Comparison of ENCODE assay signal across 12 cellular contexts in genomic region chr2:236642125-236642524, GRCh38.
DNase-seq lines count a peak whose midpoint lies in the region; ATAC-seq, FAIRE-seq and TF ChIP-seq lines count a peak whose summit lies in the region.
"Had no signal": no experiment of that assay in that cellular context is flagged by ENCODE, and none has a peak within 500 bp of the region (broad histone marks: within the 10 kb centered on the region; RNA-seq: fewer than 3 reads in every experiment).

No MANE protein-coding gene starts in this region.

- H3K27me3 ChIP-seq in GM23338 (ENCODE audit: insufficient read depth), result no peaks in the 10 kb centered on the region
- H3K27me3 ChIP-seq in duodenal mucosa (ENCODE audit: control insufficient read depth in 1 of 2, insufficient read depth in 2 of 2, low read length in 2 of 2), result peaks cover 0 to 6% of the 10 kb centered on the region in 2 donors
- no peaks in the 10 kb centered on the region for H3K27me3 ChIP-seq in keratinocyte (ENCODE audit: control insufficient read depth, extremely low read depth, insufficient read depth, low read length)
- H3K27me3 ChIP-seq: adrenal gland had no signal

- H3K36me3 ChIP-seq in GM23338 (ENCODE audit: insufficient read depth) (no peaks in the 10 kb centered on the region), duodenal mucosa (ENCODE audit: control insufficient read depth in 1 of 2, insufficient read depth in 2 of 2, low read length in 2 of 2) (no peaks in the 10 kb centered on the region), keratinocyte (ENCODE audit: control insufficient read depth in 2 of 2, extremely low read depth in 1 of 2, insufficient read depth in 2 of 2, low read length in 2 of 2) (no peaks in the 10 kb centered on the region)
- H3K36me3 ChIP-seq: adrenal gland had no signal

- peak overlapping the region; percentile 87 for H2AFZ ChIP-seq in GM23338
- no peak overlapping the region for H2AFZ ChIP-seq in keratinocyte (ENCODE audit: control insufficient read depth, low read length)

- H4K20me1 ChIP-seq in GM23338 (replicated peaks; ENCODE audit: insufficient read depth) (no peaks in the 10 kb centered on the region), keratinocyte (ENCODE audit: control insufficient read depth, extremely low read depth, insufficient read depth, low read length) (no peaks in the 10 kb centered on the region)

- H3K36me3 Mint-ChIP-seq in GM23338 (ENCODE audit: low read depth), result peaks cover 4% of the 10 kb centered on the region; the same call in 1 of the 3 replicates

- H3K4me1 ChIP-seq in GM23338 (ENCODE audit: insufficient read depth) (no peaks in the 10 kb centered on the region), duodenal mucosa (ENCODE audit: control insufficient read depth in 1 of 2, insufficient read depth in 2 of 2, low read length in 2 of 2) (peaks cover 0 to 2% of the 10 kb centered on the region in 2 donors), keratinocyte (ENCODE audit: control insufficient read depth, extremely low read depth, insufficient read depth, low read length) (peaks cover 13% of the 10 kb centered on the region)
- H3K4me1 ChIP-seq: adrenal gland had no signal

- H3K27ac Mint-ChIP-seq in GM23338, result no peak overlapping the region

- H3K9me3 ChIP-seq in duodenal mucosa (ENCODE audit: control insufficient read depth in 1 of 2, low read length in 2 of 2) (no peaks in the 10 kb centered on the region), keratinocyte (ENCODE audit: control insufficient read depth, low read depth, low read length) (peaks cover 12% of the 10 kb centered on the region)
- H3K9me3 ChIP-seq: adrenal gland had no signal

- H3F3A ChIP-seq in GM23338 (replicated peaks; ENCODE audit: low read depth), result no peaks in the 10 kb centered on the region

- no peak for ATAC-seq in GM23338
- no peak for ATAC-seq in GM19324 (IDR thresholded peaks at IDR 0.05; ENCODE audit: low FRiP score, unreplicated experiment)

- TF ChIP-seq CTCF in GM23338 (conservative IDR thresholded peaks at IDR 0.05; ENCODE audit: low read depth in 2 of 2) (no peak), keratinocyte (optimal IDR thresholded peaks at IDR 0.05 in 1 of 3, IDR thresholded peaks at IDR 0.05 in 1 of 3, conservative IDR thresholded peaks at IDR 0.05 in 1 of 3; ENCODE audit: extremely low read depth in 1 of 3, insufficient read depth in 2 of 3, low read length in 3 of 3) (no peak)

- H3K27ac ChIP-seq in GM23338 (ENCODE audit: low read depth) (no peak overlapping the region), duodenal mucosa (ENCODE audit: low read depth, low read length) (peak overlapping the region; percentile 5), keratinocyte (ENCODE audit: control insufficient read depth, insufficient read depth, low read length) (peak overlapping the region; percentile 83), skin epidermis (peak overlapping the region in 15 of 21 experiments; percentile 22 to 88 (median 68))

- H3K4me3 ChIP-seq in GM23338, result no peak overlapping the region
- no peak overlapping the region for H3K4me3 ChIP-seq in duodenal mucosa (ENCODE audit: low read depth in 1 of 2, low read length in 2 of 2)
- H3K4me3 ChIP-seq in keratinocyte (ENCODE audit: control insufficient read depth in 2 of 3, extremely low read depth in 1 of 3, insufficient read depth in 2 of 3, low read depth in 1 of 3, low read length in 3 of 3), result peak overlapping the region in 1 of 3 experiments; percentile 13
- no peak overlapping the region for H3K4me3 ChIP-seq in skin epidermis
- H3K4me3 ChIP-seq: adrenal gland had no signal

- no peaks in the 10 kb centered on the region for H3K9me1 ChIP-seq in keratinocyte (ENCODE audit: control insufficient read depth, extremely low read depth, insufficient read depth, low read length)

- H3K27me3 Mint-ChIP-seq in GM23338 (ENCODE audit: insufficient read depth, low read depth, poor library complexity), result peaks cover 11% of the 10 kb centered on the region

- DNase-seq in GM23338 (ENCODE audit: low spot score), result no peak
- DNase-seq in keratinocyte (ENCODE audit: low read depth, low spot score), result no peak
- DNase-seq in activated CD8-positive, alpha-beta memory T cell treated with anti-CD3 and anti-CD28 coated beads for 24 hours, result no peak
- no peak for DNase-seq in stimulated activated naive CD4-positive, alpha-beta T cell treated with Interleukin-2 at 50 U/mL for 16 hours (lab: John Stamatoyannopoulos, UW)
- DNase-seq in activated CD4-positive, CD25-positive, alpha-beta regulatory T cell (lab: John Stamatoyannopoulos, UW), result no peak
- DNase-seq: DMS 273 treated with DMSO at 0.1 percent for 48 hours, NCI-H1417, NCI-H82 had no signal

- no peaks in the 10 kb centered on the region for H3K9me2 ChIP-seq in GM23338 (ENCODE audit: insufficient read depth)

- H3K9ac ChIP-seq in duodenal mucosa (ENCODE audit: low read depth in 1 of 2, low read length in 2 of 2), result no peak overlapping the region
- H3K9ac ChIP-seq in keratinocyte (ENCODE audit: control insufficient read depth, extremely low read depth, insufficient read depth, low read length), result peak overlapping the region; percentile 30

- H3K9me3 Mint-ChIP-seq in GM23338, result peaks cover 10% of the 10 kb centered on the region; the same call in 2 of the 3 replicates

- H3K79me2 ChIP-seq in GM23338 (replicated peaks; ENCODE audit: insufficient read depth) (no peaks in the 10 kb centered on the region), keratinocyte (ENCODE audit: control insufficient read depth, insufficient read depth, low read length) (no peaks in the 10 kb centered on the region)

- H3K4me1 Mint-ChIP-seq in GM23338, result peaks cover 8% of the 10 kb centered on the region

- dilution Hi-C loops in keratinocyte (cut with MboI; ENCODE audit: extremely low pct_ligation_motif_present, low sequenced_read_pairs), result no loop called here

- no peak overlapping the region for H3K4me3 Mint-ChIP-seq in GM23338

- no peak overlapping the region for H3K4me2 ChIP-seq in GM23338
- peak overlapping the region; percentile 67 for H3K4me2 ChIP-seq in keratinocyte (ENCODE audit: control insufficient read depth, extremely low read depth, insufficient read depth, low read depth, low read length)

- FAIRE-seq in keratinocyte (lab: Jason Lieb, UNC), result no peak

TF ChIP-seq in GM23338, 12 proteins besides CTCF, POLR2A, EP300 and RAD21 (continues in another document):
- TF ChIP-seq STAT1 (IDR thresholded peaks at IDR 0.05; ENCODE audit: unreplicated experiment) (no peak), JUNB (IDR thresholded peaks at IDR 0.05; ENCODE audit: unreplicated experiment) (no peak), ETS1 (IDR thresholded peaks at IDR 0.05) (no peak), EZH2 (IDR thresholded peaks at IDR 0.05; ENCODE audit: low read depth, unreplicated experiment) (no peak), NANOG (IDR thresholded peaks at IDR 0.05; ENCODE audit: borderline replicate concordance) (no peak), REST (IDR thresholded peaks at IDR 0.05; ENCODE audit: unreplicated experiment) (no peak), CREB1 (CRISPR knock-in tag; IDR thresholded peaks at IDR 0.05; ENCODE audit: low read depth) (no peak), ZNF114 (CRISPR knock-in tag; IDR thresholded peaks at IDR 0.05) (no peak)
